In genomic region chr1:228486596-228487335, GRCh38 we compare ENCODE assay signal across 8 cellular contexts. TPM values are rescaled to one million over a fixed set of nuclear protein-coding genes. Genes with fewer than 3 reads are reported as not detected.
DNase-seq lines count a peak whose midpoint lies in the region; ATAC-seq and TF ChIP-seq lines count a peak whose summit lies in the region.

No MANE protein-coding gene starts in this region.

- TF ChIP-seq RAD21 in neural cell (conservative IDR thresholded peaks at IDR 0.05), result no peak

- H3K4me3 ChIP-seq in DND-41 (ENCODE audit: low read depth in 1 of 2, low read length in 2 of 2) (peak overlapping the region; percentile 97 to 100), fibroblast of the aortic adventitia (ENCODE audit: low read depth, low read length) (peak overlapping the region; percentile 86), neural cell (ENCODE audit: low read length) (peak overlapping the region; percentile 88), stomach (peak overlapping the region; percentile 79 to 88 (median 85))
- H3K4me3 ChIP-seq in Jurkat, Clone E6-1 (ENCODE audit: low read length), result peak overlapping the region; percentile 99

- H3K9me3 ChIP-seq in DND-41 (ENCODE audit: insufficient read depth, low read length, severe bottlenecking), result no peaks in the 10 kb centered on the region
- H3K9me3 ChIP-seq in neural cell (ENCODE audit: low read length), result no peaks in the 10 kb centered on the region
- H3K9me3 ChIP-seq in stomach, result no peaks in the 10 kb centered on the region

- DNase-seq in DND-41 (peak; percentile 90), RPMI8226 (peak; percentile 91), fibroblast of the aortic adventitia (ENCODE audit: low read depth) (peak; percentile 91), stomach (peak; percentile 60)
- peak; percentile 93 for DNase-seq in Jurkat, Clone E6-1 (ENCODE audit: low read depth, low spot score)
- peak; percentile 83 for DNase-seq in activated T-helper 2 cell treated with anti-CD3 and anti-CD28 coated beads, Interferon-gamma antibody, Interleukin-2, Interleukin-4, amounts not matched to agents 10 μg/mL and 5 μg/mL and 100 μg/mL, durations not matched to agents 14 hours and 24 hours and 36 hours (ENCODE audit: low spot score)

- H3K79me2 ChIP-seq in DND-41 (ENCODE audit: insufficient read depth, low read length) (peaks cover 50% of the 10 kb centered on the region), neural cell (replicated peaks; ENCODE audit: insufficient read depth, low read length) (peaks cover 9% of the 10 kb centered on the region)

- H3K9ac ChIP-seq in DND-41 (ENCODE audit: low read depth, low read length), result peak overlapping the region; percentile 98
- peak overlapping the region; percentile 78 for H3K9ac ChIP-seq in neural cell (ENCODE audit: low read length)

- ATAC-seq in DND-41 (ENCODE audit: insufficient read depth, low read depth), result peak; percentile 63
- ATAC-seq in GM21717 (IDR thresholded peaks at IDR 0.05; ENCODE audit: unreplicated experiment), result peak; percentile 63

- intact Hi-C loops in activated T-helper 2 cell treated with anti-CD3 and anti-CD28 coated beads, Interferon-gamma antibody, Interleukin-2, Interleukin-4, amounts not matched to agents 10 μg/mL and 5 μg/mL and 100 μg/mL, durations not matched to agents 14 hours and 24 hours and 36 hours (cut with micrococcal nuclease), result loop anchor here (1.0 to 2.0 kb wide), 2 partner anchors 22 to 70 kb away; partner anchors contain the start of gene TRIM17
- intact Hi-C loops in stomach (cut with DNase I; ENCODE audit: low total_unique reads), result no loop called here

- H3K4me3 Mint-ChIP-seq in activated T-helper 2 cell treated with anti-CD3 and anti-CD28 coated beads, Interferon-gamma antibody, Interleukin-2, Interleukin-4, amounts not matched to agents 10 μg/mL and 5 μg/mL and 100 μg/mL, durations not matched to agents 14 hours and 24 hours and 36 hours (ENCODE audit: low read depth), result peak overlapping the region; percentile 97

- H3K4me1 ChIP-seq in DND-41 (ENCODE audit: insufficient read depth, low read length) (peaks cover 48% of the 10 kb centered on the region), stomach (peaks cover 27 to 56% (median 45%) of the 10 kb centered on the region in 4 donors)

- no peaks in the 10 kb centered on the region for H3F3A ChIP-seq in neural cell (ENCODE audit: insufficient read depth, low read length, poor library complexity, severe bottlenecking)

- H4K20me1 ChIP-seq in DND-41 (ENCODE audit: insufficient read depth, low read length) (peaks cover 28% of the 10 kb centered on the region), neural cell (ENCODE audit: insufficient read depth) (no peaks in the 10 kb centered on the region)

- H3K27me3 ChIP-seq in DND-41 (ENCODE audit: insufficient read depth, low read length, poor library complexity) (no peaks in the 10 kb centered on the region), neural cell (ENCODE audit: insufficient read depth, low read depth, low read length) (no peaks in the 10 kb centered on the region), stomach (no peaks in the 10 kb centered on the region)

- H3K27ac ChIP-seq in DND-41 (ENCODE audit: low read length), result peak overlapping the region; percentile 91
- peak overlapping the region; percentile 96 for H3K27ac ChIP-seq in neural cell (ENCODE audit: low read length)
- peak overlapping the region; percentile 97 to 100 (median 99) for H3K27ac ChIP-seq in stomach

- peaks cover 31% of the 10 kb centered on the region for H3K36me3 Mint-ChIP-seq in activated T-helper 2 cell treated with anti-CD3 and anti-CD28 coated beads, Interferon-gamma antibody, Interleukin-2, Interleukin-4, amounts not matched to agents 10 μg/mL and 5 μg/mL and 100 μg/mL, durations not matched to agents 14 hours and 24 hours and 36 hours (ENCODE audit: low read depth)

- H3K9me2 ChIP-seq in neural cell (ENCODE audit: insufficient read depth, low read length), result no peaks in the 10 kb centered on the region

- TF ChIP-seq CTCF in DND-41 (IDR thresholded peaks at IDR 0.05; ENCODE audit: borderline replicate concordance, extremely low read depth, low read length, poor library complexity, severe bottlenecking) (no peak), fibroblast of the aortic adventitia (IDR thresholded peaks at IDR 0.05; ENCODE audit: insufficient read depth, low read length) (no peak), neural cell (IDR thresholded peaks at IDR 0.05; ENCODE audit: poor library complexity, severe bottlenecking) (no peak), stomach (IDR thresholded peaks at IDR 0.05) (peak in 1 of 7 experiments; percentile 27)

- peaks cover 35% of the 10 kb centered on the region for H3K4me1 Mint-ChIP-seq in activated T-helper 2 cell treated with anti-CD3 and anti-CD28 coated beads, Interferon-gamma antibody, Interleukin-2, Interleukin-4, amounts not matched to agents 10 μg/mL and 5 μg/mL and 100 μg/mL, durations not matched to agents 14 hours and 24 hours and 36 hours (ENCODE audit: low read depth)

- peak overlapping the region; percentile 98 for H3K4me2 ChIP-seq in DND-41 (ENCODE audit: insufficient read depth, low read length)
- peak overlapping the region; percentile 46 for H3K4me2 ChIP-seq in neural cell (ENCODE audit: low read length)

- H3K27ac Mint-ChIP-seq in activated T-helper 2 cell treated with anti-CD3 and anti-CD28 coated beads, Interferon-gamma antibody, Interleukin-2, Interleukin-4, amounts not matched to agents 10 μg/mL and 5 μg/mL and 100 μg/mL, durations not matched to agents 14 hours and 24 hours and 36 hours, result peak overlapping the region; percentile 100

- H3K9me3 Mint-ChIP-seq in activated T-helper 2 cell treated with anti-CD3 and anti-CD28 coated beads, Interferon-gamma antibody, Interleukin-2, Interleukin-4, amounts not matched to agents 10 μg/mL and 5 μg/mL and 100 μg/mL, durations not matched to agents 14 hours and 24 hours and 36 hours, result no peaks in the 10 kb centered on the region

- TF ChIP-seq EP300 in neural cell (conservative IDR thresholded peaks at IDR 0.05; ENCODE audit: poor library complexity, severe bottlenecking) (peak; percentile 56), stomach (IDR thresholded peaks at IDR 0.05) (no peak)

- H2AFZ ChIP-seq in DND-41 (ENCODE audit: low read depth, low read length) (peak overlapping the region; percentile 76), neural cell (ENCODE audit: low read depth, low read length) (peak overlapping the region; percentile 83)

- H3K27me3 Mint-ChIP-seq in activated T-helper 2 cell treated with anti-CD3 and anti-CD28 coated beads, Interferon-gamma antibody, Interleukin-2, Interleukin-4, amounts not matched to agents 10 μg/mL and 5 μg/mL and 100 μg/mL, durations not matched to agents 14 hours and 24 hours and 36 hours (ENCODE audit: low read depth), result no peaks in the 10 kb centered on the region

- peaks cover 39% of the 10 kb centered on the region for H3K36me3 ChIP-seq in DND-41 (ENCODE audit: insufficient read depth, low read length)
- no peaks in the 10 kb centered on the region for H3K36me3 ChIP-seq in neural cell (ENCODE audit: insufficient read depth, low read length)
- H3K36me3 ChIP-seq in stomach, result peaks cover 13 to 27% (median 23%) of the 10 kb centered on the region in 4 donors

- TF ChIP-seq POLR2A in stomach (IDR thresholded peaks at IDR 0.05), result no peak

- 0 to 1% (median 0%) methylated on average over 39 to 60 of the region's 60 CpGs for WGBS in stomach, 5 donors

TF ChIP-seq in neural cell, 6 proteins besides CTCF, POLR2A, EP300 and RAD21:
- TF ChIP-seq SMC3 (conservative IDR thresholded peaks at IDR 0.05; ENCODE audit: poor library complexity), result peak; percentile 28
- TF ChIP-seq, protein P1, sequence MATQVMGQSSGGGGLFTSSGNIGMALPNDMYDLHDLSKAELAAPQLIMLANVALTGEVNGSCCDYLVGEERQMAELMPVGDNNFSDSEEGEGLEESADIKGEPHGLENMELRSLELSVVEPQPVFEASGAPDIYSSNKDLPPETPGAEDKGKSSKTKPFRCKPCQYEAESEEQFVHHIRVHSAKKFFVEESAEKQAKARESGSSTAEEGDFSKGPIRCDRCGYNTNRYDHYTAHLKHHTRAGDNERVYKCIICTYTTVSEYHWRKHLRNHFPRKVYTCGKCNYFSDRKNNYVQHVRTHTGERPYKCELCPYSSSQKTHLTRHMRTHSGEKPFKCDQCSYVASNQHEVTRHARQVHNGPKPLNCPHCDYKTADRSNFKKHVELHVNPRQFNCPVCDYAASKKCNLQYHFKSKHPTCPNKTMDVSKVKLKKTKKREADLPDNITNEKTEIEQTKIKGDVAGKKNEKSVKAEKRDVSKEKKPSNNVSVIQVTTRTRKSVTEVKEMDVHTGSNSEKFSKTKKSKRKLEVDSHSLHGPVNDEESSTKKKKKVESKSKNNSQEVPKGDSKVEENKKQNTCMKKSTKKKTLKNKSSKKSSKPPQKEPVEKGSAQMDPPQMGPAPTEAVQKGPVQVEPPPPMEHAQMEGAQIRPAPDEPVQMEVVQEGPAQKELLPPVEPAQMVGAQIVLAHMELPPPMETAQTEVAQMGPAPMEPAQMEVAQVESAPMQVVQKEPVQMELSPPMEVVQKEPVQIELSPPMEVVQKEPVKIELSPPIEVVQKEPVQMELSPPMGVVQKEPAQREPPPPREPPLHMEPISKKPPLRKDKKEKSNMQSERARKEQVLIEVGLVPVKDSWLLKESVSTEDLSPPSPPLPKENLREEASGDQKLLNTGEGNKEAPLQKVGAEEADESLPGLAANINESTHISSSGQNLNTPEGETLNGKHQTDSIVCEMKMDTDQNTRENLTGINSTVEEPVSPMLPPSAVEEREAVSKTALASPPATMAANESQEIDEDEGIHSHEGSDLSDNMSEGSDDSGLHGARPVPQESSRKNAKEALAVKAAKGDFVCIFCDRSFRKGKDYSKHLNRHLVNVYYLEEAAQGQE (IDR thresholded peaks at IDR 0.05; ENCODE audit: borderline replicate concordance), result peak; percentile 75
- TF ChIP-seq TAF1 (IDR thresholded peaks at IDR 0.05; ENCODE audit: low read depth), result peak; percentile 65
- TF ChIP-seq POLR2AphosphoS5 (IDR thresholded peaks at IDR 0.05), result peak; percentile 78
- no peak for TF ChIP-seq EZH2 (IDR thresholded peaks at IDR 0.05; ENCODE audit: borderline replicate concordance, insufficient read depth, low read length, poor library complexity, severe bottlenecking)
- TF ChIP-seq MXI1 (conservative IDR thresholded peaks at IDR 0.05; ENCODE audit: poor library complexity, severe bottlenecking), result peak; percentile 77

RNA-seq across cellular contexts. Expression of gene RNF187, which starts 0.4 kb away (rescaled TPM):
- polyA plus RNA-seq in Jurkat, Clone E6-1 (2012; ENCODE audit: insufficient read depth, insufficient read length), result 120 TPM
- total RNA-seq in activated T-helper 2 cell treated with anti-CD3 and anti-CD28 coated beads, Interferon-gamma antibody, Interleukin-2, Interleukin-4, amounts not matched to agents 10 μg/mL and 5 μg/mL and 100 μg/mL, durations not matched to agents 14 hours and 24 hours and 36 hours, result 146 and 154 TPM in 2 replicates
- total RNA-seq in fibroblast of the aortic adventitia (ENCODE audit: low replicate concordance), result 39.8 and 78.7 TPM in 2 replicates
- 73.6 and 83.2 TPM in 2 replicates for polyA plus RNA-seq in neural cell
- polyA minus RNA-seq in neural cell, result 49.4 and 61.4 TPM in 2 replicates
- total RNA-seq in stomach, result 10 to 100 TPM in 3 of 5 donors, 1 to 10 TPM in 2; 8.9 to 44.6 (median 16.2) TPM
- 10 to 100 TPM; 27.0 to 31.7 (median 29.6) TPM for polyA plus RNA-seq in stomach

Comparison
In these comparisons a context has a peak if more than half of its experiments do, and no peak if none do; other contexts are left out.
1. Peak in every context shown above with its lines: DNase-seq, ATAC-seq, H3K4me3 ChIP-seq and H3K27ac ChIP-seq.